Comparison of ENCODE assay signal across 15 cellular contexts in genomic region chr2:20561703-20562454, GRCh38.
DNase-seq lines count a peak whose midpoint lies in the region; ATAC-seq and TF ChIP-seq lines count a peak whose summit lies in the region.
"Had no signal": no experiment of that assay in that cellular context is flagged by ENCODE, and none has a peak within 500 bp of the region (broad histone marks: within the 10 kb centered on the region; RNA-seq: fewer than 3 reads in every experiment).

No MANE protein-coding gene starts in this region.

- peak overlapping the region in 1 of 2 experiments; percentile 69 for H3K4ac ChIP-seq in mesenchymal stem cell (ENCODE audit: low read depth in 1 of 2, low read length in 2 of 2)

- H3K27me3 Mint-ChIP-seq in Caco-2 (ENCODE audit: insufficient read depth, unreplicated experiment) = no peaks in the 10 kb centered on the region

- peak overlapping the region in 1 of 2 experiments; percentile 68 for H3K18ac ChIP-seq in mesenchymal stem cell (ENCODE audit: low read depth in 1 of 2, low read length in 2 of 2)

- ATAC-seq in GM19395 (IDR thresholded peaks at IDR 0.05; ENCODE audit: unreplicated experiment) = no peak

- no peak overlapping the region for H3K4me3 Mint-ChIP-seq in Caco-2 (ENCODE audit: unreplicated experiment)
- H3K4me3 Mint-ChIP-seq: CD8-positive, alpha-beta memory T cell had no signal

- peak overlapping the region; percentile 19 for H4K91ac ChIP-seq in mesenchymal stem cell (ENCODE audit: low read length)

- TF ChIP-seq EP300 in tibial nerve (IDR thresholded peaks at IDR 0.05) = no peak

- no peaks in the 10 kb centered on the region for H3K9me3 Mint-ChIP-seq in Caco-2 (ENCODE audit: unreplicated experiment)
- H3K9me3 Mint-ChIP-seq: CD8-positive, alpha-beta memory T cell had no signal

- DNase-seq in Caco-2 (no peak), MG63 (peak; percentile 59), choroid plexus epithelial cell (ENCODE audit: low read depth) (peak; percentile 90), mesenchymal stem cell (peak; percentile 86), tibial nerve (ENCODE audit: low spot score in 2 of 2) (no peak), Kasumi-1 (lab: John Stamatoyannopoulos, UW) (no peak)
- no peak for DNase-seq in stimulated activated CD4-positive, alpha-beta T cell treated with anti-CD3 and anti-CD28 coated beads, Interleukin-2, amount 100 ng/mL, for 48 hours
- DNase-seq: activated CD4-positive, CD25-positive, alpha-beta regulatory T cell treated with anti-CD3 and anti-CD28 coated beads, Interleukin-2, amount 50 U/mL, for 72 hours; CD8-positive, alpha-beta memory T cell; hippocampal formation; MV-4-11; NCI-H510A treated with DMSO at 0.1 percent for 48 hours; sigmoid colon had no signal

- no peak overlapping the region for H4K8ac ChIP-seq in mesenchymal stem cell (ENCODE audit: low read length)

- TF ChIP-seq POLR2A in tibial nerve (IDR thresholded peaks at IDR 0.05) = no peak

- H3K79me1 ChIP-seq in mesenchymal stem cell (replicated peaks; ENCODE audit: low read length, poor library complexity, severe bottlenecking) = no peaks in the 10 kb centered on the region

- no TSS peak for BruUV-seq in Caco-2 (replicated peaks; lab: Mats Ljungman, UMichigan)

- no peak overlapping the region for H3K14ac ChIP-seq in mesenchymal stem cell (ENCODE audit: low read length in 2 of 2)

- no peak overlapping the region for H2BK5ac ChIP-seq in mesenchymal stem cell (ENCODE audit: low read depth, low read length, poor library complexity, severe bottlenecking)

- H3K27me3 ChIP-seq in Caco-2 (replicated peaks; ENCODE audit: control insufficient read depth, insufficient read depth, low read length) (no peaks in the 10 kb centered on the region), MG63 (no peaks in the 10 kb centered on the region), mesenchymal stem cell (ENCODE audit: control insufficient read depth in 1 of 2, insufficient read depth in 1 of 2, low read length in 2 of 2) (no peaks in the 10 kb centered on the region), tibial nerve (no peaks in the 10 kb centered on the region)
- H3K27me3 ChIP-seq: sigmoid colon, SJSA1 had no signal

- no peak overlapping the region for H3K9ac ChIP-seq in mesenchymal stem cell (ENCODE audit: low read length)

- intact Hi-C loops in Caco-2 (cut with micrococcal nuclease; ENCODE audit: unreplicated experiment) = no loop called here

- no peak overlapping the region for H3K4me2 ChIP-seq in mesenchymal stem cell (ENCODE audit: low read length, poor library complexity, severe bottlenecking)

- H3K36me3 ChIP-seq in Caco-2 (ENCODE audit: control insufficient read depth, insufficient read depth, low read length) = no peaks in the 10 kb centered on the region
- H3K36me3 ChIP-seq in MG63 = no peaks in the 10 kb centered on the region
- H3K36me3 ChIP-seq in mesenchymal stem cell (ENCODE audit: control insufficient read depth in 1 of 2, insufficient read depth in 2 of 2, low read depth in 1 of 2, low read length in 2 of 2) = no peaks in the 10 kb centered on the region
- H3K36me3 ChIP-seq in tibial nerve = no peaks in the 10 kb centered on the region
- H3K36me3 ChIP-seq: sigmoid colon, SJSA1 had no signal

- TF ChIP-seq CTCF in Caco-2 (IDR thresholded peaks at IDR 0.05; ENCODE audit: insufficient read depth in 1 of 2, low read depth in 1 of 2, low read length in 1 of 2, severe bottlenecking in 1 of 2, unreplicated experiment in 1 of 2) = no peak
- no peak for TF ChIP-seq CTCF in choroid plexus epithelial cell (conservative IDR thresholded peaks at IDR 0.05; ENCODE audit: low read depth, low read length)
- no peak for TF ChIP-seq CTCF in tibial nerve (IDR thresholded peaks at IDR 0.05)

- peak overlapping the region; percentile 45 for H2AK5ac ChIP-seq in mesenchymal stem cell (ENCODE audit: low read length, severe bottlenecking)

- H3K36me3 Mint-ChIP-seq in Caco-2 (ENCODE audit: insufficient read depth, unreplicated experiment) = no peaks in the 10 kb centered on the region
- H3K36me3 Mint-ChIP-seq: CD8-positive, alpha-beta memory T cell had no signal

- POLR2A ChIA-PET in Caco-2 (lab: Charles Lee) = no interaction called here

- CTCF ChIA-PET in Caco-2 (lab: Charles Lee) = no interaction called here

- H3K4me3 ChIP-seq in Caco-2 (ENCODE audit: low read depth, low read length) = no peak overlapping the region
- no peak overlapping the region for H3K4me3 ChIP-seq in MG63
- no peak overlapping the region for H3K4me3 ChIP-seq in choroid plexus epithelial cell (ENCODE audit: low read depth, low read length)
- peak overlapping the region in 1 of 2 experiments; percentile 15 for H3K4me3 ChIP-seq in mesenchymal stem cell (ENCODE audit: insufficient read depth in 1 of 2, low read depth in 1 of 2, low read length in 2 of 2)
- H3K4me3 ChIP-seq in tibial nerve = no peak overlapping the region
- H3K4me3 ChIP-seq: sigmoid colon, SJSA1 had no signal

- H2BK15ac ChIP-seq in mesenchymal stem cell (ENCODE audit: low read depth, poor library complexity, severe bottlenecking) = no peak overlapping the region

- WGBS in mesenchymal stem cell = 65% methylated on average over 4 of the region's 7 CpGs
- WGBS in tibial nerve, 2 donors = 78 to 79% methylated on average over 7 of the region's 7 CpGs

- H3K27ac Mint-ChIP-seq in Caco-2 (ENCODE audit: unreplicated experiment) = peak overlapping the region; percentile 39
- H3K27ac Mint-ChIP-seq: CD8-positive, alpha-beta memory T cell had no signal

- H3K9me3 ChIP-seq in Caco-2 (no peaks in the 10 kb centered on the region), MG63 (no peaks in the 10 kb centered on the region), mesenchymal stem cell (ENCODE audit: control insufficient read depth, low read length) (no peaks in the 10 kb centered on the region), tibial nerve (no peaks in the 10 kb centered on the region)
- H3K9me3 ChIP-seq: sigmoid colon, SJSA1 had no signal

- peak overlapping the region; percentile 67 to 88 for H2BK12ac ChIP-seq in mesenchymal stem cell (ENCODE audit: low read length in 2 of 2)

- H3K4me1 Mint-ChIP-seq in Caco-2 (ENCODE audit: low read depth, unreplicated experiment) = peaks cover 9% of the 10 kb centered on the region
- H3K4me1 Mint-ChIP-seq: CD8-positive, alpha-beta memory T cell had no signal

- no peak overlapping the region for H2AFZ ChIP-seq in mesenchymal stem cell (ENCODE audit: low read depth, low read length)

- H3K4me1 ChIP-seq in Caco-2 = peaks cover 11% of the 10 kb centered on the region
- peaks cover 40% of the 10 kb centered on the region for H3K4me1 ChIP-seq in mesenchymal stem cell (ENCODE audit: control insufficient read depth, insufficient read depth, low read depth, low read length)
- peaks cover 0 to 11% (median 10%) of the 10 kb centered on the region in 4 donors for H3K4me1 ChIP-seq in tibial nerve

- H3K23ac ChIP-seq in mesenchymal stem cell (ENCODE audit: low read length in 2 of 2) = no peak overlapping the region

- no peak overlapping the region for H2BK120ac ChIP-seq in mesenchymal stem cell (ENCODE audit: low read depth, low read length)

- H3K27ac ChIP-seq in mesenchymal stem cell (ENCODE audit: low read length, poor library complexity, severe bottlenecking) (no peak overlapping the region), tibial nerve (no peak overlapping the region)
- H3K27ac ChIP-seq: sigmoid colon, SJSA1 had no signal

Comparison
In these comparisons a context has a peak if more than half of its experiments do, and no peak if none do; other contexts are left out.
1. DNase-seq: peak in MG63 (single experiment), choroid plexus epithelial cell (single experiment) and mesenchymal stem cell (single experiment); none in Caco-2 (0 of 2), tibial nerve (0 of 2), Kasumi-1 (0 of 2) and stimulated activated CD4-positive, alpha-beta T cell treated with anti-CD3 and anti-CD28 coated beads, Interleukin-2, amount 100 ng/mL, for 48 hours (0 of 2).